In the genomic region with DNA sequence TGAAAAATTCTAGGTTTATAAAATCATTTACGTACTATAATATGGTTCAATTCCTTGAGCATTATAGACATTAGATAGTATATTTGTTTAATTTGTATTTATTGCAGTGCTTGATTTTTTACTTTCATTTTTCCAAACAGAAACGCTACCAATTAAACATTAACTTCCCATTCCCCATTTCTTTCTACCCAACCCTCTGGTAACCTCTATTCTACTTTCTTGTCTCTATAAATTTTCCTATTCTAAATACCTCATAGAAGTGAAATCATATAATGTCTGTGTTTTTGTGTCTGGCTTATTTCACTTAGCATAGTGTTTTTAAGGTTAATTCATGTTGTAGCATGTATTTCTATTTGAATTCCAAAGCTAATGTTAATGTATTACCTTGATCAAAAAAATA, we compare ENCODE assay signal across 26 cellular contexts.
"Had no signal": no experiment of that assay in that cellular context is flagged by ENCODE, and none has a peak within 500 bp of the region (broad histone marks: within the 10 kb centered on the region; RNA-seq: fewer than 3 reads in every experiment).

No MANE protein-coding gene starts in this region.

- ATAC-seq: activated T-cell treated with anti-CD3 and anti-CD28 coated beads, Interleukin-2, amount 50 U/mL, for 4 hours; effector memory CD8-positive, alpha-beta T cell; gastroesophageal sphincter; left lung; natural killer cell; sciatic nerve; stimulated activated naive CD8-positive, alpha-beta T cell treated with anti-CD3 and anti-CD28 coated beads, Interleukin-15, Interleukin-2, amounts not matched to agents 100 U/mL and 50 U/mL, for 24 hours had no signal

- FAIRE-seq: endothelial cell of umbilical vein, urothelium cell line had no signal

- H3K9ac ChIP-seq: neural progenitor cell had no signal

- DNase-seq: activated CD4-positive, alpha-beta memory T cell treated with anti-CD3 and anti-CD28 coated beads, Interleukin-2, amount 10 ng/mL, durations not matched to agents 7 days and 5 days; activated CD4-positive, CD25-positive, alpha-beta regulatory T cell treated with anti-CD3 and anti-CD28 coated beads, Interleukin-2, amount 50 U/mL, for 72 hours; activated effector memory CD4-positive, alpha-beta T cell treated with Interleukin-2 at 50 U/mL for 16 hours; activated naive CD4-positive, alpha-beta T cell treated with Interleukin-2 at 50 U/mL for 16 hours; activated T-cell treated with anti-CD3 and anti-CD28 coated beads, Interleukin-2, amount 50 U/mL, for 4 hours; effector memory CD8-positive, alpha-beta T cell; left lung; mesendoderm; natural killer cell; occipital lobe; stimulated activated CD4-positive, alpha-beta T cell treated with anti-CD3 and anti-CD28 coated beads, Interleukin-12 subunit alpha, Interleukin-12 subunit beta, amount 100 ng/mL, for 4 hours; stimulated activated CD4-positive, alpha-beta T cell treated with anti-CD3 and anti-CD28 coated beads, Interleukin-4, amount 100 ng/mL, for 1 hour; stimulated activated naive CD8-positive, alpha-beta T cell treated with anti-CD3 and anti-CD28 coated beads, Interleukin-15, Interleukin-2, amounts not matched to agents 100 U/mL and 50 U/mL, for 24 hours; T-helper 2 cell; testis; trophoblast cell had no signal

- H3K4me3 ChIP-seq: ascending aorta, coronary artery, gastroesophageal sphincter, hepatocyte, left lung, lung, neural progenitor cell, skin epidermis, testis had no signal

- H3K27ac ChIP-seq: ascending aorta, coronary artery, gastroesophageal sphincter, hepatocyte, left lung, neural progenitor cell, skin epidermis, testis had no signal

- H3K4me2 ChIP-seq: hepatocyte, neural progenitor cell had no signal

- H3K4me1 ChIP-seq: ascending aorta, gastroesophageal sphincter, testis had no signal

- H3K79me2 ChIP-seq: hepatocyte had no signal

- H3K36me3 ChIP-seq: ascending aorta, gastroesophageal sphincter, left lung, neural progenitor cell had no signal

- H3K27me3 ChIP-seq: ascending aorta, gastroesophageal sphincter, hepatocyte, left lung, neural progenitor cell, testis had no signal

- H2AFZ ChIP-seq: hepatocyte, neural progenitor cell had no signal

- H3K9me3 ChIP-seq: ascending aorta, gastroesophageal sphincter, left lung, testis had no signal
